9 cellular contexts compared by ENCODE assay signal in genomic region chr15:64809649-64810498, GRCh38. TPM values are rescaled to one million over a fixed set of nuclear protein-coding genes. Genes with fewer than 3 reads are reported as not detected.
DNase-seq lines count a peak whose midpoint lies in the region; ATAC-seq and TF ChIP-seq lines count a peak whose summit lies in the region.
"Had no signal": no experiment of that assay in that cellular context is flagged by ENCODE, and none has a peak within 500 bp of the region (broad histone marks: within the 10 kb centered on the region; RNA-seq: fewer than 3 reads in every experiment).

No MANE protein-coding gene starts in this region.

- WGBS in adrenal gland, 4 donors, result 29 to 33% (median 30%) methylated on average over 14 of the region's 14 CpGs

- H3K27me3 ChIP-seq in adrenal gland (no peaks in the 10 kb centered on the region), right atrium auricular region (no peaks in the 10 kb centered on the region)

- TF ChIP-seq POLR2A in adrenal gland (IDR thresholded peaks at IDR 0.05), result no peak

- no peak overlapping the region for H3K4me3 Mint-ChIP-seq in T-cell

- no peak overlapping the region for H3K27ac Mint-ChIP-seq in T-cell

- peaks cover 0 to 2% of the 10 kb centered on the region in 2 donors for H3K27me3 Mint-ChIP-seq in T-cell

- peaks cover 0 to 6% (median 1%) of the 10 kb centered on the region in 3 donors for H3K4me1 Mint-ChIP-seq in T-cell

- intact Hi-C loops in adrenal gland (cut with DNase I), result loop anchor here in 1 of 2 donors (5.0 kb wide), 1 partner anchor 78 kb away; no protein-coding TSS in a partner anchor

- H3K4me1 ChIP-seq in adrenal gland (replicated peaks in 1 of 2), result peaks cover 4 to 6% of the 10 kb centered on the region in 2 donors
- peaks cover 0 to 25% of the 10 kb centered on the region in 2 donors for H3K4me1 ChIP-seq in right atrium auricular region

- H3K9me3 ChIP-seq in adrenal gland (replicated peaks in 1 of 3), result no peaks in the 10 kb centered on the region
- H3K9me3 ChIP-seq in right atrium auricular region, result no peaks in the 10 kb centered on the region

- no peaks in the 10 kb centered on the region for H3K36me3 Mint-ChIP-seq in T-cell

- DNase-seq in GM12865 (ENCODE audit: low read depth) (peak; percentile 74), NCI-H1105 treated with DMSO at 0.1 percent for 48 hours (lab: John Stamatoyannopoulos, UW) (peak; percentile 72), T-cell (peak in 32 of 34 experiments; percentile 8 to 65 (median 54)), adrenal gland (peak; percentile 75 to 90 (median 83)), right atrium auricular region (ENCODE audit: low spot score) (peak; percentile 82), pulmonary artery endothelial cell (ENCODE audit: low read depth, low spot score) (peak; percentile 10)

- CTCF ChIA-PET in T-cell (lab: Charles Lee), result interaction anchor here (0.6 to 1.8 kb wide), 3 partner anchors 43 to 1514 kb away, joined by 3 to 5 read pairs (median 4); no protein-coding TSS in a partner anchor

- H3K4me3 ChIP-seq in GM12865 (ENCODE audit: low read depth, low read length), result no peak overlapping the region
- H3K4me3 ChIP-seq in adrenal gland, result no peak overlapping the region
- H3K4me3 ChIP-seq in right atrium auricular region, result no peak overlapping the region
- H3K4me3 ChIP-seq: skin epidermis had no signal

- TF ChIP-seq CTCF in GM12865 (IDR thresholded peaks at IDR 0.05; ENCODE audit: insufficient read depth, low read depth, low read length, missing control alignments) (peak; percentile 95), adrenal gland (IDR thresholded peaks at IDR 0.05) (peak; percentile 79 to 93 (median 90)), right atrium auricular region (IDR thresholded peaks at IDR 0.05) (peak; percentile 76 to 97)

- POLR2A ChIA-PET in T-cell (lab: Charles Lee), result interaction anchor here in 1 of 2 donors (0.5 kb wide), 1 partner anchor 264 kb away, joined by 4 read pairs; no protein-coding TSS in a partner anchor

- no peak overlapping the region for H3K27ac ChIP-seq in adrenal gland
- H3K27ac ChIP-seq in right atrium auricular region, result no peak overlapping the region
- H3K27ac ChIP-seq: skin epidermis had no signal

- H3K36me3 ChIP-seq in adrenal gland (replicated peaks in 1 of 2) (no peaks in the 10 kb centered on the region), right atrium auricular region (no peaks in the 10 kb centered on the region)

- no peaks in the 10 kb centered on the region for H3K9me3 Mint-ChIP-seq in T-cell

- ATAC-seq in T-cell (replicated peaks in 1 of 4) (peak; percentile 64 to 74 (median 66)), HG02588 (IDR thresholded peaks at IDR 0.05; ENCODE audit: unreplicated experiment) (no peak), HG03442 (IDR thresholded peaks at IDR 0.05; ENCODE audit: unreplicated experiment) (no peak)

RNA-seq across cellular contexts. Expression of gene PIF1, which starts 15.6 kb away (rescaled TPM):
- total RNA-seq in T-cell, result 1 to 10 TPM in 3 of 5 donors, under 1 TPM in 2; 0.88 to 4.1 (median 1.1) TPM
- 1 to 10 TPM in 5 of 8 donors, under 1 TPM in 3; 0.26 to 3.8 (median 1.7) TPM for total RNA-seq in adrenal gland
- 1 to 10 TPM in 2 of 3 donors, under 1 TPM in 1; 0.33 to 6.0 (median 3.0) TPM for polyA plus RNA-seq in adrenal gland
- total RNA-seq in right atrium auricular region, result under 1 TPM; 0.28 to 0.56 TPM
- total RNA-seq in pulmonary artery endothelial cell, result 8.8 and 14.7 TPM in 2 replicates

RNA-seq across cellular contexts. Expression of gene PLEKHO2, which starts 31.8 kb away (rescaled TPM):
- total RNA-seq in T-cell (10 to 100 TPM in 4 of 5 donors, 1 to 10 TPM in 1; 9.2 to 22.7 (median 17.1) TPM), adrenal gland (10 to 100 TPM; 31.3 to 62.9 (median 50.3) TPM), right atrium auricular region (10 to 100 TPM in 1 of 2 donors, 1 to 10 TPM in 1; 6.3 to 19.4 TPM), pulmonary artery endothelial cell (27.4 and 30.0 TPM in 2 replicates)
- polyA plus RNA-seq in adrenal gland, result 10 to 100 TPM; 20.4 to 49.3 (median 33.7) TPM

RNA-seq across cellular contexts. Expression of gene RBPMS2, which starts 34.5 kb away (rescaled TPM):
- under 1 TPM in 3 of 5 donors, not detected in 2; 0.16 to 0.26 (median 0.20) TPM for total RNA-seq in T-cell
- total RNA-seq in adrenal gland, result 1 to 10 TPM in 7 of 8 donors, not detected in 1; 3.0 to 6.3 (median 4.0) TPM
- 1 to 10 TPM; 2.6 to 6.1 (median 4.0) TPM for polyA plus RNA-seq in adrenal gland
- total RNA-seq in right atrium auricular region, result 10 to 100 TPM; 84.2 to 85.0 TPM
- 0.07 TPM in 1 of 2 replicates, not detected in the other for total RNA-seq in pulmonary artery endothelial cell

Comparison
In these comparisons a context has a peak if more than half of its experiments do, and no peak if none do; other contexts are left out.
1. DNase-seq: peak in every context shown above with its lines; median percentile 83 in adrenal gland; 82 in right atrium auricular region; 74 in GM12865; 72 in NCI-H1105 treated with DMSO at 0.1 percent for 48 hours; 54 in T-cell; 10 in pulmonary artery endothelial cell.
2. ATAC-seq: peak in T-cell (4 of 4); none in HG02588 (single experiment) and HG03442 (single experiment).
3. RNA of gene RBPMS2, which starts 34.5 kb away (total RNA-seq): 84.2 to 85.0 TPM in right atrium auricular region; 3.0 to 6.3 TPM in adrenal gland, 0.16 to 0.26 TPM in T-cell and 0.07 TPM in pulmonary artery endothelial cell; every median in the first group is over 10 times any median in the second.
4. Peak in every context shown above with its lines, with median percentiles within 50 percentile points of each other: CTCF ChIP-seq.